ENCODE assay signal across 1 cellular context in the genomic region with DNA sequence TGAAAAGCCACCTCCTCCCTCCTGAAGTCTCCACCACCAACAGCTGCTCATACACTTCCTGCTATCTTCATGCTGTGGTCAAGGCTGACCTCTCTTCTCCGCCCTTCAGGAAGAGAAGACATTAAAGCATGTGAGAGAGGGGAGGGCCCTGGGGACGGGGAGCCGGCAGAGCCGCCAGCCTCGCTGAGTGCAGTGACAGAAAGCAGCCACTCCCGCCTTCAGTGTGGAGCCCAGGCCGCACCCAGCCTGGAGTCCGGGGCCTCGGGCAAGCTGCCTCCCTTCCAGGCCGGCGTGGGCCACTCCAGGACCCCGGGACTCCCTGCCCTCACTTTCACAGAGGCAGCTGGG.
TF ChIP-seq lines count a peak whose summit lies in the region.

No MANE protein-coding gene starts in this region.

TF ChIP-seq in K562, 482 proteins besides CTCF, POLR2A, EP300 and RAD21 (continued from another document and continues in another):
- TF ChIP-seq, protein P1, sequence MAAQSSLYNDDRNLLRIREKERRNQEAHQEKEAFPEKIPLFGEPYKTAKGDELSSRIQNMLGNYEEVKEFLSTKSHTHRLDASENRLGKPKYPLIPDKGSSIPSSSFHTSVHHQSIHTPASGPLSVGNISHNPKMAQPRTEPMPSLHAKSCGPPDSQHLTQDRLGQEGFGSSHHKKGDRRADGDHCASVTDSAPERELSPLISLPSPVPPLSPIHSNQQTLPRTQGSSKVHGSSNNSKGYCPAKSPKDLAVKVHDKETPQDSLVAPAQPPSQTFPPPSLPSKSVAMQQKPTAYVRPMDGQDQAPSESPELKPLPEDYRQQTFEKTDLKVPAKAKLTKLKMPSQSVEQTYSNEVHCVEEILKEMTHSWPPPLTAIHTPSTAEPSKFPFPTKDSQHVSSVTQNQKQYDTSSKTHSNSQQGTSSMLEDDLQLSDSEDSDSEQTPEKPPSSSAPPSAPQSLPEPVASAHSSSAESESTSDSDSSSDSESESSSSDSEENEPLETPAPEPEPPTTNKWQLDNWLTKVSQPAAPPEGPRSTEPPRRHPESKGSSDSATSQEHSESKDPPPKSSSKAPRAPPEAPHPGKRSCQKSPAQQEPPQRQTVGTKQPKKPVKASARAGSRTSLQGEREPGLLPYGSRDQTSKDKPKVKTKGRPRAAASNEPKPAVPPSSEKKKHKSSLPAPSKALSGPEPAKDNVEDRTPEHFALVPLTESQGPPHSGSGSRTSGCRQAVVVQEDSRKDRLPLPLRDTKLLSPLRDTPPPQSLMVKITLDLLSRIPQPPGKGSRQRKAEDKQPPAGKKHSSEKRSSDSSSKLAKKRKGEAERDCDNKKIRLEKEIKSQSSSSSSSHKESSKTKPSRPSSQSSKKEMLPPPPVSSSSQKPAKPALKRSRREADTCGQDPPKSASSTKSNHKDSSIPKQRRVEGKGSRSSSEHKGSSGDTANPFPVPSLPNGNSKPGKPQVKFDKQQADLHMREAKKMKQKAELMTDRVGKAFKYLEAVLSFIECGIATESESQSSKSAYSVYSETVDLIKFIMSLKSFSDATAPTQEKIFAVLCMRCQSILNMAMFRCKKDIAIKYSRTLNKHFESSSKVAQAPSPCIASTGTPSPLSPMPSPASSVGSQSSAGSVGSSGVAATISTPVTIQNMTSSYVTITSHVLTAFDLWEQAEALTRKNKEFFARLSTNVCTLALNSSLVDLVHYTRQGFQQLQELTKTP (IDR thresholded peaks at IDR 0.05; ENCODE audit: low read depth in 1 of 2, partially characterized antibody in 2 of 2) = no peak
- no peak for TF ChIP-seq MBD2 (IDR thresholded peaks at IDR 0.05; ENCODE audit: borderline replicate concordance, low read depth)
- no peak for TF ChIP-seq GABPB2 (CRISPR knock-in tag; conservative IDR thresholded peaks at IDR 0.05)
- TF ChIP-seq ZFX (CRISPR knock-in tag; IDR thresholded peaks at IDR 0.05) = 0 out of 2 replicates have a peak, but pooled peaks have one; percentile 38
- TF ChIP-seq HMG20A (CRISPR knock-in tag; conservative IDR thresholded peaks at IDR 0.05) = no peak
- TF ChIP-seq NCOA4 (IDR thresholded peaks at IDR 0.05; ENCODE audit: partially characterized antibody) = no peak
- TF ChIP-seq HDAC2 (IDR thresholded peaks at IDR 0.05) = peak; percentile 10; the same call in 1 of the 2 replicates
- TF ChIP-seq TGIF2 (CRISPR knock-in tag; IDR thresholded peaks at IDR 0.05) = no peak
- TF ChIP-seq ZNF436 (CRISPR knock-in tag; IDR thresholded peaks at IDR 0.05) = no peak
- no peak for TF ChIP-seq CAMTA2 (CRISPR knock-in tag; conservative IDR thresholded peaks at IDR 0.05)
- no peak for TF ChIP-seq ZNF274 (IDR thresholded peaks at IDR 0.05; ENCODE audit: borderline replicate concordance, low read depth, low read length)
- no peak for TF ChIP-seq SMAD2 (IDR thresholded peaks at IDR 0.05; ENCODE audit: low read depth, low read length)
- no peak for TF ChIP-seq SREBF1 (IDR thresholded peaks at IDR 0.05; ENCODE audit: borderline replicate concordance, low read depth, low read length)
- no peak for TF ChIP-seq KDM4B (IDR thresholded peaks at IDR 0.05; ENCODE audit: borderline replicate concordance in 2 of 2, low read depth in 1 of 2)
- TF ChIP-seq, protein P2, sequence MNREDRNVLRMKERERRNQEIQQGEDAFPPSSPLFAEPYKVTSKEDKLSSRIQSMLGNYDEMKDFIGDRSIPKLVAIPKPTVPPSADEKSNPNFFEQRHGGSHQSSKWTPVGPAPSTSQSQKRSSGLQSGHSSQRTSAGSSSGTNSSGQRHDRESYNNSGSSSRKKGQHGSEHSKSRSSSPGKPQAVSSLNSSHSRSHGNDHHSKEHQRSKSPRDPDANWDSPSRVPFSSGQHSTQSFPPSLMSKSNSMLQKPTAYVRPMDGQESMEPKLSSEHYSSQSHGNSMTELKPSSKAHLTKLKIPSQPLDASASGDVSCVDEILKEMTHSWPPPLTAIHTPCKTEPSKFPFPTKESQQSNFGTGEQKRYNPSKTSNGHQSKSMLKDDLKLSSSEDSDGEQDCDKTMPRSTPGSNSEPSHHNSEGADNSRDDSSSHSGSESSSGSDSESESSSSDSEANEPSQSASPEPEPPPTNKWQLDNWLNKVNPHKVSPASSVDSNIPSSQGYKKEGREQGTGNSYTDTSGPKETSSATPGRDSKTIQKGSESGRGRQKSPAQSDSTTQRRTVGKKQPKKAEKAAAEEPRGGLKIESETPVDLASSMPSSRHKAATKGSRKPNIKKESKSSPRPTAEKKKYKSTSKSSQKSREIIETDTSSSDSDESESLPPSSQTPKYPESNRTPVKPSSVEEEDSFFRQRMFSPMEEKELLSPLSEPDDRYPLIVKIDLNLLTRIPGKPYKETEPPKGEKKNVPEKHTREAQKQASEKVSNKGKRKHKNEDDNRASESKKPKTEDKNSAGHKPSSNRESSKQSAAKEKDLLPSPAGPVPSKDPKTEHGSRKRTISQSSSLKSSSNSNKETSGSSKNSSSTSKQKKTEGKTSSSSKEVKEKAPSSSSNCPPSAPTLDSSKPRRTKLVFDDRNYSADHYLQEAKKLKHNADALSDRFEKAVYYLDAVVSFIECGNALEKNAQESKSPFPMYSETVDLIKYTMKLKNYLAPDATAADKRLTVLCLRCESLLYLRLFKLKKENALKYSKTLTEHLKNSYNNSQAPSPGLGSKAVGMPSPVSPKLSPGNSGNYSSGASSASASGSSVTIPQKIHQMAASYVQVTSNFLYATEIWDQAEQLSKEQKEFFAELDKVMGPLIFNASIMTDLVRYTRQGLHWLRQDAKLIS (CRISPR knock-in tag; IDR thresholded peaks at IDR 0.05) = no peak
- TF ChIP-seq CXXC5 (CRISPR knock-in tag; IDR thresholded peaks at IDR 0.05) = 0 out of 2 replicates have a peak, but pooled peaks have one; percentile 15
- TF ChIP-seq, protein P3, sequence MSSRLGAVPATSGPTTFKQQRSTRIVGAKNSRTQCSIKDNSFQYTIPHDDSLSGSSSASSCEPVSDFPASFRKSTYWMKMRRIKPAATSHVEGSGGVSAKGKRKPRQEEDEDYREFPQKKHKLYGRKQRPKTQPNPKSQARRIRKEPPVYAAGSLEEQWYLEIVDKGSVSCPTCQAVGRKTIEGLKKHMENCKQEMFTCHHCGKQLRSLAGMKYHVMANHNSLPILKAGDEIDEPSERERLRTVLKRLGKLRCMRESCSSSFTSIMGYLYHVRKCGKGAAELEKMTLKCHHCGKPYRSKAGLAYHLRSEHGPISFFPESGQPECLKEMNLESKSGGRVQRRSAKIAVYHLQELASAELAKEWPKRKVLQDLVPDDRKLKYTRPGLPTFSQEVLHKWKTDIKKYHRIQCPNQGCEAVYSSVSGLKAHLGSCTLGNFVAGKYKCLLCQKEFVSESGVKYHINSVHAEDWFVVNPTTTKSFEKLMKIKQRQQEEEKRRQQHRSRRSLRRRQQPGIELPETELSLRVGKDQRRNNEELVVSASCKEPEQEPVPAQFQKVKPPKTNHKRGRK (tag; IDR thresholded peaks at IDR 0.05) = no peak
- TF ChIP-seq, protein P4, sequence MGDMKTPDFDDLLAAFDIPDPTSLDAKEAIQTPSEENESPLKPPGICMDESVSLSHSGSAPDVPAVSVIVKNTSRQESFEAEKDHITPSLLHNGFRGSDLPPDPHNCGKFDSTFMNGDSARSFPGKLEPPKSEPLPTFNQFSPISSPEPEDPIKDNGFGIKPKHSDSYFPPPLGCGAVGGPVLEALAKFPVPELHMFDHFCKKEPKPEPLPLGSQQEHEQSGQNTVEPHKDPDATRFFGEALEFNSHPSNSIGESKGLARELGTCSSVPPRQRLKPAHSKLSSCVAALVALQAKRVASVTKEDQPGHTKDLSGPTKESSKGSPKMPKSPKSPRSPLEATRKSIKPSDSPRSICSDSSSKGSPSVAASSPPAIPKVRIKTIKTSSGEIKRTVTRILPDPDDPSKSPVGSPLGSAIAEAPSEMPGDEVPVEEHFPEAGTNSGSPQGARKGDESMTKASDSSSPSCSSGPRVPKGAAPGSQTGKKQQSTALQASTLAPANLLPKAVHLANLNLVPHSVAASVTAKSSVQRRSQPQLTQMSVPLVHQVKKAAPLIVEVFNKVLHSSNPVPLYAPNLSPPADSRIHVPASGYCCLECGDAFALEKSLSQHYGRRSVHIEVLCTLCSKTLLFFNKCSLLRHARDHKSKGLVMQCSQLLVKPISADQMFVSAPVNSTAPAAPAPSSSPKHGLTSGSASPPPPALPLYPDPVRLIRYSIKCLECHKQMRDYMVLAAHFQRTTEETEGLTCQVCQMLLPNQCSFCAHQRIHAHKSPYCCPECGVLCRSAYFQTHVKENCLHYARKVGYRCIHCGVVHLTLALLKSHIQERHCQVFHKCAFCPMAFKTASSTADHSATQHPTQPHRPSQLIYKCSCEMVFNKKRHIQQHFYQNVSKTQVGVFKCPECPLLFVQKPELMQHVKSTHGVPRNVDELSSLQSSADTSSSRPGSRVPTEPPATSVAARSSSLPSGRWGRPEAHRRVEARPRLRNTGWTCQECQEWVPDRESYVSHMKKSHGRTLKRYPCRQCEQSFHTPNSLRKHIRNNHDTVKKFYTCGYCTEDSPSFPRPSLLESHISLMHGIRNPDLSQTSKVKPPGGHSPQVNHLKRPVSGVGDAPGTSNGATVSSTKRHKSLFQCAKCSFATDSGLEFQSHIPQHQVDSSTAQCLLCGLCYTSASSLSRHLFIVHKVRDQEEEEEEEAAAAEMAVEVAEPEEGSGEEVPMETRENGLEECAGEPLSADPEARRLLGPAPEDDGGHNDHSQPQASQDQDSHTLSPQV (IDR thresholded peaks at IDR 0.05) = no peak
- TF ChIP-seq RBM14 (IDR thresholded peaks at IDR 0.05; ENCODE audit: borderline replicate concordance, insufficient read depth, low read depth, low read length) = no peak
- TF ChIP-seq L3MBTL2 (IDR thresholded peaks at IDR 0.05) = 0 out of 2 replicates have a peak, but pooled peaks have one; percentile 11
- TF ChIP-seq PHF8 (IDR thresholded peaks at IDR 0.05; ENCODE audit: borderline replicate concordance, low read length) = peak; percentile 31; the same call in 1 of the 2 replicates
- TF ChIP-seq MED1 (CRISPR knock-in tag; IDR thresholded peaks at IDR 0.05; ENCODE audit: borderline replicate concordance) = no peak
- TF ChIP-seq SP2 (IDR thresholded peaks at IDR 0.05; ENCODE audit: extremely low read depth, low read depth, low read length, poor library complexity, severe bottlenecking) = no peak
- TF ChIP-seq, protein P5, sequence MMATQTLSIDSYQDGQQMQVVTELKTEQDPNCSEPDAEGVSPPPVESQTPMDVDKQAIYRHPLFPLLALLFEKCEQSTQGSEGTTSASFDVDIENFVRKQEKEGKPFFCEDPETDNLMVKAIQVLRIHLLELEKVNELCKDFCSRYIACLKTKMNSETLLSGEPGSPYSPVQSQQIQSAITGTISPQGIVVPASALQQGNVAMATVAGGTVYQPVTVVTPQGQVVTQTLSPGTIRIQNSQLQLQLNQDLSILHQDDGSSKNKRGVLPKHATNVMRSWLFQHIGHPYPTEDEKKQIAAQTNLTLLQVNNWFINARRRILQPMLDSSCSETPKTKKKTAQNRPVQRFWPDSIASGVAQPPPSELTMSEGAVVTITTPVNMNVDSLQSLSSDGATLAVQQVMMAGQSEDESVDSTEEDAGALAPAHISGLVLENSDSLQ (IDR thresholded peaks at IDR 0.05) = peak; percentile 15; the same call in 1 of the 2 replicates
- TF ChIP-seq, protein P6, sequence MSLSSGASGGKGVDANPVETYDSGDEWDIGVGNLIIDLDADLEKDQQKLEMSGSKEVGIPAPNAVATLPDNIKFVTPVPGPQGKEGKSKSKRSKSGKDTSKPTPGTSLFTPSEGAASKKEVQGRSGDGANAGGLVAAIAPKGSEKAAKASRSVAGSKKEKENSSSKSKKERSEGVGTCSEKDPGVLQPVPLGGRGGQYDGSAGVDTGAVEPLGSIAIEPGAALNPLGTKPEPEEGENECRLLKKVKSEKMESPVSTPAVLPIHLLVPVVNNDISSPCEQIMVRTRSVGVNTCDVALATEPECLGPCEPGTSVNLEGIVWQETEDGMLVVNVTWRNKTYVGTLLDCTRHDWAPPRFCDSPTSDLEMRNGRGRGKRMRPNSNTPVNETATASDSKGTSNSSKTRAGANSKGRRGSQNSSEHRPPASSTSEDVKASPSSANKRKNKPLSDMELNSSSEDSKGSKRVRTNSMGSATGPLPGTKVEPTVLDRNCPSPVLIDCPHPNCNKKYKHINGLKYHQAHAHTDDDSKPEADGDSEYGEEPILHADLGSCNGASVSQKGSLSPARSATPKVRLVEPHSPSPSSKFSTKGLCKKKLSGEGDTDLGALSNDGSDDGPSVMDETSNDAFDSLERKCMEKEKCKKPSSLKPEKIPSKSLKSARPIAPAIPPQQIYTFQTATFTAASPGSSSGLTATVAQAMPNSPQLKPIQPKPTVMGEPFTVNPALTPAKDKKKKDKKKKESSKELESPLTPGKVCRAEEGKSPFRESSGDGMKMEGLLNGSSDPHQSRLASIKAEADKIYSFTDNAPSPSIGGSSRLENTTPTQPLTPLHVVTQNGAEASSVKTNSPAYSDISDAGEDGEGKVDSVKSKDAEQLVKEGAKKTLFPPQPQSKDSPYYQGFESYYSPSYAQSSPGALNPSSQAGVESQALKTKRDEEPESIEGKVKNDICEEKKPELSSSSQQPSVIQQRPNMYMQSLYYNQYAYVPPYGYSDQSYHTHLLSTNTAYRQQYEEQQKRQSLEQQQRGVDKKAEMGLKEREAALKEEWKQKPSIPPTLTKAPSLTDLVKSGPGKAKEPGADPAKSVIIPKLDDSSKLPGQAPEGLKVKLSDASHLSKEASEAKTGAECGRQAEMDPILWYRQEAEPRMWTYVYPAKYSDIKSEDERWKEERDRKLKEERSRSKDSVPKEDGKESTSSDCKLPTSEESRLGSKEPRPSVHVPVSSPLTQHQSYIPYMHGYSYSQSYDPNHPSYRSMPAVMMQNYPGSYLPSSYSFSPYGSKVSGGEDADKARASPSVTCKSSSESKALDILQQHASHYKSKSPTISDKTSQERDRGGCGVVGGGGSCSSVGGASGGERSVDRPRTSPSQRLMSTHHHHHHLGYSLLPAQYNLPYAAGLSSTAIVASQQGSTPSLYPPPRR (CRISPR knock-in tag; IDR thresholded peaks at IDR 0.05; ENCODE audit: borderline replicate concordance) = no peak
- TF ChIP-seq, protein P7, sequence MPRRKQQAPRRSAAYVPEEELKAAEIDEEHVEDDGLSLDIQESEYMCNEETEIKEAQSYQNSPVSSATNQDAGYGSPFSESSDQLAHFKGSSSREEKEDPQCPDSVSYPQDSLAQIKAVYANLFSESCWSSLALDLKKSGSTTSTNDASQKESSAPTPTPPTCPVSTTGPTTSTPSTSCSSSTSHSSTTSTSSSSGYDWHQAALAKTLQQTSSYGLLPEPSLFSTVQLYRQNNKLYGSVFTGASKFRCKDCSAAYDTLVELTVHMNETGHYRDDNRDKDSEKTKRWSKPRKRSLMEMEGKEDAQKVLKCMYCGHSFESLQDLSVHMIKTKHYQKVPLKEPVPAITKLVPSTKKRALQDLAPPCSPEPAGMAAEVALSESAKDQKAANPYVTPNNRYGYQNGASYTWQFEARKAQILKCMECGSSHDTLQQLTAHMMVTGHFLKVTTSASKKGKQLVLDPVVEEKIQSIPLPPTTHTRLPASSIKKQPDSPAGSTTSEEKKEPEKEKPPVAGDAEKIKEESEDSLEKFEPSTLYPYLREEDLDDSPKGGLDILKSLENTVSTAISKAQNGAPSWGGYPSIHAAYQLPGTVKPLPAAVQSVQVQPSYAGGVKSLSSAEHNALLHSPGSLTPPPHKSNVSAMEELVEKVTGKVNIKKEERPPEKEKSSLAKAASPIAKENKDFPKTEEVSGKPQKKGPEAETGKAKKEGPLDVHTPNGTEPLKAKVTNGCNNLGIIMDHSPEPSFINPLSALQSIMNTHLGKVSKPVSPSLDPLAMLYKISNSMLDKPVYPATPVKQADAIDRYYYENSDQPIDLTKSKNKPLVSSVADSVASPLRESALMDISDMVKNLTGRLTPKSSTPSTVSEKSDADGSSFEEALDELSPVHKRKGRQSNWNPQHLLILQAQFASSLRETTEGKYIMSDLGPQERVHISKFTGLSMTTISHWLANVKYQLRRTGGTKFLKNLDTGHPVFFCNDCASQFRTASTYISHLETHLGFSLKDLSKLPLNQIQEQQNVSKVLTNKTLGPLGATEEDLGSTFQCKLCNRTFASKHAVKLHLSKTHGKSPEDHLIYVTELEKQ (CRISPR knock-in tag; IDR thresholded peaks at IDR 0.05) = no peak
